11 cellular contexts compared by ENCODE assay signal in the genomic region with DNA sequence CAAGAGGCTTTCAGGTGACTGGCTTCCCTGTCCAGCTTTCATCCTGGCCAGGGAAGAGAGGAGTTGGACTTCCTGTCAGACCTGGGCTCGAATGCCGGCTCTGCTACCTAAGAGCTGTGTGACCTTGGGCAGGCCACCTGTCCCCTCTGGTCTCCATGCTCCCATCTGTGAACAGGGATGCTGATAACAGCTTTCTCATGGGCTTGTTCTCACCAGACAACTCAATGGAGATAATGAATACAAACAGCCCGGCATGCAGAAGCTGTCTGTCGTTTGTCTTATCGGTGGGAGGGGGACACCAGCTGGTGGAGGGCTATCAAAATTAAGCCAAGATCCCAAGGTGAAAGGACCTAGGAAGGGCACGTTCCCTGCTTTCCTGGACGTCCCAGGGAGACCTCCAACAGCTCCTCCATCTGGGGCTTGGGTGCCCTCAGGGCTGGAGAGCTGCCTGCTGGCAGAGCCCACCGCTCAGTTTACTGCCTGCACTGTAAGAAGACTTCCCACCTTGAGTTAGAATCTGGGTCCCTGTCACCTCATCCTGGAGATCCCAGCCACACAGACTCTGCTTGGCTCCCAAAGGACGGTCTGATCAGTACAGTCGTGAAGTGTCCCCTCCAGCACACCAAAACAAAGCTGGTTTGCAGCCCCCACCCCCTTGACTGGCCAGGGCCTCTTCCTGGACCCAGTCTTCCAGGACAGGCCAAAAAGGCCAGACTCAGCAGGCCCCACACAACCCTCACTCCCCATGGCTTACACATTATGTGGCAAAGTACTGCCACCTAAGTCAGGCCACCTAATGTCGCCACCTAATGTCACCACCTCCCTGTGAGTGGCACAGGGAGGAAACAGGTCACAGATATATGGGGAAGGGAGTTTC. TPM values are rescaled to one million over a fixed set of nuclear protein-coding genes. Genes with fewer than 3 reads are reported as not detected.
A peak's percentile ranks its signal among the peaks of the same experiment; 100 is the strongest.
DNase-seq lines count a peak whose midpoint lies in the region; ATAC-seq and TF ChIP-seq lines count a peak whose summit lies in the region.
"Had no signal": no experiment of that assay in that cellular context is flagged by ENCODE, and none has a peak within 500 bp of the region (broad histone marks: within the 10 kb centered on the region; RNA-seq: fewer than 3 reads in every experiment).

No MANE protein-coding gene starts in this region.

- H3K27ac ChIP-seq in right atrium auricular region (peak overlapping the region in 1 of 2 donors; percentile 16), spleen (peak overlapping the region in 1 of 8 donors; percentile 11)

- H3K36me3 Mint-ChIP-seq in activated CD4-positive, alpha-beta memory T cell treated with anti-CD3 and anti-CD28 coated beads for 36 hours = no peaks in the 10 kb centered on the region

- H3K4me1 Mint-ChIP-seq in activated CD4-positive, alpha-beta memory T cell treated with anti-CD3 and anti-CD28 coated beads for 36 hours (ENCODE audit: low read depth) = no peaks in the 10 kb centered on the region

- TF ChIP-seq CTCF in right atrium auricular region (IDR thresholded peaks at IDR 0.05) = no peak
- TF ChIP-seq CTCF in spleen (IDR thresholded peaks at IDR 0.05 in 8 of 11, conservative IDR thresholded peaks at IDR 0.05 in 3 of 11) = no peak

- intact Hi-C loops in activated CD4-positive, alpha-beta memory T cell treated with anti-CD3 and anti-CD28 coated beads for 36 hours (cut with micrococcal nuclease) = no loop called here
- intact Hi-C loops in spleen (cut with DNase I; ENCODE audit: low total_unique reads) = no loop called here

- no peaks in the 10 kb centered on the region for H3K9me3 ChIP-seq in right atrium auricular region
- H3K9me3 ChIP-seq in spleen = no peaks in the 10 kb centered on the region
- H3K9me3 ChIP-seq: Caco-2, MG63 had no signal

- WGBS in spleen, 5 donors = 80 to 97% (median 82%) methylated on average over 10 to 11 of the region's 11 CpGs

- H3K27me3 Mint-ChIP-seq in activated CD4-positive, alpha-beta memory T cell treated with anti-CD3 and anti-CD28 coated beads for 36 hours = no peaks in the 10 kb centered on the region

- H3K4me3 ChIP-seq in right atrium auricular region = no peak overlapping the region
- no peak overlapping the region for H3K4me3 ChIP-seq in spleen
- H3K4me3 ChIP-seq: MG63 had no signal

- DNase-seq in activated CD4-positive, CD25-positive, alpha-beta regulatory T cell (lab: John Stamatoyannopoulos, UW) = no peak
- DNase-seq in activated CD4-positive, alpha-beta memory T cell treated with anti-CD3 and anti-CD28 coated beads for 36 hours = peak; percentile 35
- DNase-seq in right atrium auricular region (ENCODE audit: low spot score) = peak; percentile 52
- peak; percentile 51 for DNase-seq in spleen
- no peak for DNase-seq in stimulated activated CD4-positive, alpha-beta T cell treated with anti-CD3 and anti-CD28 coated beads, Interleukin-2, amount 100 ng/mL, for 24 hours
- DNase-seq: MG63, NCI-H226 had no signal

- POLR2A ChIA-PET in activated CD4-positive, alpha-beta memory T cell treated with anti-CD3 and anti-CD28 coated beads for 36 hours (lab: Charles Lee) = no interaction called here

- ATAC-seq in activated CD4-positive, CD25-positive, alpha-beta regulatory T cell treated with anti-CD3 and anti-CD28 coated beads, Interleukin-2, amount 50 U/mL, for 24 hours = peak; percentile 28 to 53
- ATAC-seq in GM21723 (IDR thresholded peaks at IDR 0.05; ENCODE audit: unreplicated experiment) = no peak
- ATAC-seq in HG02678 (IDR thresholded peaks at IDR 0.05; ENCODE audit: unreplicated experiment) = no peak

- H3K27ac Mint-ChIP-seq in activated CD4-positive, alpha-beta memory T cell treated with anti-CD3 and anti-CD28 coated beads for 36 hours = peak overlapping the region; percentile 13

- CTCF ChIA-PET in activated CD4-positive, alpha-beta memory T cell treated with anti-CD3 and anti-CD28 coated beads for 36 hours (lab: Charles Lee) = interaction anchor here (1.4 to 2.2 kb wide), 2 partner anchors 14 to 99 kb away, joined by 4 to 7 read pairs; no protein-coding TSS in a partner anchor

- TF ChIP-seq POLR2A in spleen (IDR thresholded peaks at IDR 0.05) = no peak

- H3K36me3 ChIP-seq in right atrium auricular region = peaks cover 25% of the 10 kb centered on the region
- H3K36me3 ChIP-seq in spleen = peaks cover 0 to 52% (median 3%) of the 10 kb centered on the region in 6 donors
- H3K36me3 ChIP-seq: MG63 had no signal

- H3K4me1 ChIP-seq in right atrium auricular region (peaks cover 0 to 44% of the 10 kb centered on the region in 2 donors), spleen (peaks cover 0 to 29% (median 15%) of the 10 kb centered on the region in 6 donors)
- H3K4me1 ChIP-seq: Caco-2 had no signal

- H3K9me3 Mint-ChIP-seq in activated CD4-positive, alpha-beta memory T cell treated with anti-CD3 and anti-CD28 coated beads for 36 hours = no peaks in the 10 kb centered on the region

- no peak overlapping the region for H3K4me3 Mint-ChIP-seq in activated CD4-positive, alpha-beta memory T cell treated with anti-CD3 and anti-CD28 coated beads for 36 hours

- H3K27me3 ChIP-seq in right atrium auricular region (no peaks in the 10 kb centered on the region), spleen (replicated peaks in 1 of 7) (no peaks in the 10 kb centered on the region)
- H3K27me3 ChIP-seq: MG63 had no signal

RNA-seq across cellular contexts. Expression of a gene that starts 40.9 kb away (rescaled TPM):
- 10 to 100 TPM; 87.2 to 94.0 TPM for total RNA-seq in activated CD4-positive, alpha-beta memory T cell treated with anti-CD3 and anti-CD28 coated beads for 36 hours
- total RNA-seq in right atrium auricular region = 10 to 100 TPM; 63.0 to 87.6 TPM
- total RNA-seq in spleen = 10 to 100 TPM; 65.0 to 99.3 (median 73.2) TPM
- polyA plus RNA-seq in spleen = 10 to 100 TPM; 29.2 to 66.9 (median 33.5) TPM

RNA-seq across cellular contexts. Expression of a gene that starts 57.2 kb away (rescaled TPM):
- under 1 TPM; 0.77 to 1.00 TPM for total RNA-seq in activated CD4-positive, alpha-beta memory T cell treated with anti-CD3 and anti-CD28 coated beads for 36 hours
- total RNA-seq in right atrium auricular region = 10 to 100 TPM; 45.6 to 85.9 TPM
- 10 to 100 TPM; 12.6 to 34.1 (median 27.1) TPM for total RNA-seq in spleen
- polyA plus RNA-seq in spleen = 10 to 100 TPM in 1 of 3 donors, 1 to 10 TPM in 2; 4.9 to 11.8 (median 5.8) TPM

Comparison
In these comparisons a context has a peak if more than half of its experiments do, and no peak if none do; other contexts are left out.
1. ATAC-seq: peak in activated CD4-positive, CD25-positive, alpha-beta regulatory T cell treated with anti-CD3 and anti-CD28 coated beads, Interleukin-2, amount 50 U/mL, for 24 hours (2 of 2); none in GM21723 (single experiment) and HG02678 (single experiment).
2. DNase-seq: peak in activated CD4-positive, alpha-beta memory T cell treated with anti-CD3 and anti-CD28 coated beads for 36 hours (single experiment), right atrium auricular region (single experiment) and spleen (single experiment); none in activated CD4-positive, CD25-positive, alpha-beta regulatory T cell (0 of 4) and stimulated activated CD4-positive, alpha-beta T cell treated with anti-CD3 and anti-CD28 coated beads, Interleukin-2, amount 100 ng/mL, for 24 hours (0 of 2).
3. RNA of a gene that starts 57.2 kb away (total RNA-seq): 45.6 to 85.9 TPM in right atrium auricular region and 12.6 to 34.1 TPM in spleen; 0.77 to 1.00 TPM in activated CD4-positive, alpha-beta memory T cell treated with anti-CD3 and anti-CD28 coated beads for 36 hours; every median in the first group is over 4 times any median in the second.